In the genomic region with DNA sequence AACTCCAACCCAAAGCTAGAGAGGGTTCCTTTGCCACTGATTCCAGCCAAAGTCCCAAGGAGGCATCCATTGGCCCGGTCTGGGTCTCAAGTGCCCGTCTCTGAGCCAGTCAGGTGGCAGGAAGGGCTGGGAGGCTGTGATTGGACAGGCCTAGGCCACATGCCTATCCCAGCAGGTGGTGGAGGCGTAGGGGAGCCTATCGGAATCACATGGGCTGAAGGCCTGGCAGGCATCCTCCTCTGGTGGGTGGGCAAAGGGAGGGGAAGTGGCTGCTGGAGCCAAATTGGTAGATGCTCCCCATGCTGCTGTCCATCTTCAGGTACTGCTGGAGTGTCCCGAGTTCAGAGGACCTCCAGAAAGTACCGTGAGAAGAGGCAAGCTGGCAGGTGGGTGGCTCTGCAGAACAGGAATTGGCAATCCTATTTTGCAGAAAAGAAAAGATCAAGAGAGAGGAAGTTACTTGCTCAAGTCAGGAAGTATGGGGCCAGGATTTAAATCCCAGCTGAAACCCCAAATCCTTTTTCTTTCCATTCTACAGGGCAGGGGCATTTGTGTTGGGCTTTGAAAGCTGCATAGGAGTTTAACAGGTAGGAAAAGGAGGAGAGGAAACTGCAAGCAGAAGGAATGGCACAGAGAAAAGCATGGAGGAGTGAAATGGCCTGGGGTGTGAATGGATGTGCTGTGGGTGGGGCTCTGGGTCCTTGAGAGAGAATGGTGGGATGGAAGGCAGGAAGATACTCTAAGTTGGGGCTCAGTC, we compare ENCODE assay signal across 1 cellular context.
TF ChIP-seq lines count a peak whose summit lies in the region.

No MANE protein-coding gene starts in this region.

TF ChIP-seq in WTC11, 78 proteins besides CTCF, POLR2A, EP300 and RAD21 (continued from another document):
- TF ChIP-seq, protein P1, sequence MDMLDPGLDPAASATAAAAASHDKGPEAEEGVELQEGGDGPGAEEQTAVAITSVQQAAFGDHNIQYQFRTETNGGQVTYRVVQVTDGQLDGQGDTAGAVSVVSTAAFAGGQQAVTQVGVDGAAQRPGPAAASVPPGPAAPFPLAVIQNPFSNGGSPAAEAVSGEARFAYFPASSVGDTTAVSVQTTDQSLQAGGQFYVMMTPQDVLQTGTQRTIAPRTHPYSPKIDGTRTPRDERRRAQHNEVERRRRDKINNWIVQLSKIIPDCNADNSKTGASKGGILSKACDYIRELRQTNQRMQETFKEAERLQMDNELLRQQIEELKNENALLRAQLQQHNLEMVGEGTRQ (CRISPR knock-in tag; IDR thresholded peaks at IDR 0.05), result peak; percentile 81
- TF ChIP-seq SP1 (CRISPR knock-in tag; conservative IDR thresholded peaks at IDR 0.05) (no peak), CDX4 (CRISPR knock-in tag; IDR thresholded peaks at IDR 0.05; ENCODE audit: borderline replicate concordance) (no peak), IRF2 (CRISPR knock-in tag; IDR thresholded peaks at IDR 0.05; ENCODE audit: borderline replicate concordance, low read depth) (no peak), NFYB (CRISPR knock-in tag; conservative IDR thresholded peaks at IDR 0.05; ENCODE audit: low read depth) (0 out of 2 replicates have a peak, but pooled peaks have one; percentile 21)
- TF ChIP-seq, protein P2, sequence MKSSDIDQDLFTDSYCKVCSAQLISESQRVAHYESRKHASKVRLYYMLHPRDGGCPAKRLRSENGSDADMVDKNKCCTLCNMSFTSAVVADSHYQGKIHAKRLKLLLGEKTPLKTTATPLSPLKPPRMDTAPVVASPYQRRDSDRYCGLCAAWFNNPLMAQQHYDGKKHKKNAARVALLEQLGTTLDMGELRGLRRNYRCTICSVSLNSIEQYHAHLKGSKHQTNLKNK (CRISPR knock-in tag; IDR thresholded peaks at IDR 0.05), result no peak
- TF ChIP-seq, protein P3, sequence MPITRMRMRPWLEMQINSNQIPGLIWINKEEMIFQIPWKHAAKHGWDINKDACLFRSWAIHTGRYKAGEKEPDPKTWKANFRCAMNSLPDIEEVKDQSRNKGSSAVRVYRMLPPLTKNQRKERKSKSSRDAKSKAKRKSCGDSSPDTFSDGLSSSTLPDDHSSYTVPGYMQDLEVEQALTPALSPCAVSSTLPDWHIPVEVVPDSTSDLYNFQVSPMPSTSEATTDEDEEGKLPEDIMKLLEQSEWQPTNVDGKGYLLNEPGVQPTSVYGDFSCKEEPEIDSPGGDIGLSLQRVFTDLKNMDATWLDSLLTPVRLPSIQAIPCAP (CRISPR knock-in tag; IDR thresholded peaks at IDR 0.05), result no peak
- TF ChIP-seq, protein P4, sequence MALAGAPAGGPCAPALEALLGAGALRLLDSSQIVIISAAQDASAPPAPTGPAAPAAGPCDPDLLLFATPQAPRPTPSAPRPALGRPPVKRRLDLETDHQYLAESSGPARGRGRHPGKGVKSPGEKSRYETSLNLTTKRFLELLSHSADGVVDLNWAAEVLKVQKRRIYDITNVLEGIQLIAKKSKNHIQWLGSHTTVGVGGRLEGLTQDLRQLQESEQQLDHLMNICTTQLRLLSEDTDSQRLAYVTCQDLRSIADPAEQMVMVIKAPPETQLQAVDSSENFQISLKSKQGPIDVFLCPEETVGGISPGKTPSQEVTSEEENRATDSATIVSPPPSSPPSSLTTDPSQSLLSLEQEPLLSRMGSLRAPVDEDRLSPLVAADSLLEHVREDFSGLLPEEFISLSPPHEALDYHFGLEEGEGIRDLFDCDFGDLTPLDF (CRISPR knock-in tag; IDR thresholded peaks at IDR 0.05), result no peak
- TF ChIP-seq, protein P5, sequence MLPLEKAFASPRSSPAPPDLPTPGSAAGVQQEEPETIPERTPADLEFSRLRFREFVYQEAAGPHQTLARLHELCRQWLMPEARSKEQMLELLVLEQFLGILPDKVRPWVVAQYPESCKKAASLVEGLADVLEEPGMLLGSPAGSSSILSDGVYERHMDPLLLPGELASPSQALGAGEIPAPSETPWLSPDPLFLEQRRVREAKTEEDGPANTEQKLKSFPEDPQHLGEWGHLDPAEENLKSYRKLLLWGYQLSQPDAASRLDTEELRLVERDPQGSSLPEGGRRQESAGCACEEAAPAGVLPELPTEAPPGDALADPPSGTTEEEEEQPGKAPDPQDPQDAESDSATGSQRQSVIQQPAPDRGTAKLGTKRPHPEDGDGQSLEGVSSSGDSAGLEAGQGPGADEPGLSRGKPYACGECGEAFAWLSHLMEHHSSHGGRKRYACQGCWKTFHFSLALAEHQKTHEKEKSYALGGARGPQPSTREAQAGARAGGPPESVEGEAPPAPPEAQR (CRISPR knock-in tag; IDR thresholded peaks at IDR 0.05), result no peak
